Comparison of ENCODE assay signal across 8 cellular contexts in genomic region chr7:91089382-91089963, GRCh38.
A peak's percentile ranks its signal among the peaks of the same experiment; 100 is the strongest.
DNase-seq lines count a peak whose midpoint lies in the region; ATAC-seq, FAIRE-seq and TF ChIP-seq lines count a peak whose summit lies in the region.

No MANE protein-coding gene starts in this region.

- peak overlapping the region; percentile 46 for H3K4me2 ChIP-seq in DOHH2 (ENCODE audit: low read length)
- no peak overlapping the region for H3K4me2 ChIP-seq in fibroblast of lung (ENCODE audit: extremely low read depth, insufficient read depth, low read length)

- 2 to 3% methylated on average over 5 of the region's 5 CpGs for WGBS in pancreas, 2 donors

- no peak overlapping the region for H3K27ac Mint-ChIP-seq in activated T-helper 1 cell treated with anti-CD3 and anti-CD28 coated beads, Interleukin-12 subunit alpha, Interleukin-12 subunit beta, Interleukin-2, Interleukin-4 antibody, amounts not matched to agents 30 ng/mL and 10 ng/mL and 1 ng/mL, durations not matched to agents 14 hours and 24 hours and 36 hours

- intact Hi-C loops in pancreas (cut with DNase I) (loop anchor here in 1 of 3 donors (10.0 kb wide), 1 partner anchor 555 kb away; no protein-coding TSS in a partner anchor), posterior cingulate gyrus (cut with DNase I) (loop anchor here (5.0 to 10.0 kb wide), 2 partner anchors 173 to 545 kb away; partner anchors contain the start of gene FZD1)
- intact Hi-C loops in activated T-helper 1 cell treated with anti-CD3 and anti-CD28 coated beads, Interleukin-12 subunit alpha, Interleukin-12 subunit beta, Interleukin-2, Interleukin-4 antibody, amounts not matched to agents 30 ng/mL and 10 ng/mL and 1 ng/mL, durations not matched to agents 14 hours and 24 hours and 36 hours (cut with micrococcal nuclease): loop anchor here (5.0 to 10.0 kb wide), 3 partner anchors 173 to 1355 kb away; partner anchors contain the start of genes FZD1 and GATAD1

- H3K4me1 Mint-ChIP-seq in activated T-helper 1 cell treated with anti-CD3 and anti-CD28 coated beads, Interleukin-12 subunit alpha, Interleukin-12 subunit beta, Interleukin-2, Interleukin-4 antibody, amounts not matched to agents 30 ng/mL and 10 ng/mL and 1 ng/mL, durations not matched to agents 14 hours and 24 hours and 36 hours (ENCODE audit: low read depth): peaks cover 11% of the 10 kb centered on the region

- no peak overlapping the region for H3K4me3 Mint-ChIP-seq in activated T-helper 1 cell treated with anti-CD3 and anti-CD28 coated beads, Interleukin-12 subunit alpha, Interleukin-12 subunit beta, Interleukin-2, Interleukin-4 antibody, amounts not matched to agents 30 ng/mL and 10 ng/mL and 1 ng/mL, durations not matched to agents 14 hours and 24 hours and 36 hours

- H3K4me1 ChIP-seq in DOHH2 (ENCODE audit: control insufficient read depth, low read length) (peaks cover 16% of the 10 kb centered on the region), fibroblast of lung (ENCODE audit: control insufficient read depth, extremely low read depth, insufficient read depth, low read length) (no peaks in the 10 kb centered on the region), pancreas (no peaks in the 10 kb centered on the region)

- no peak overlapping the region for H3K9ac ChIP-seq in fibroblast of lung (ENCODE audit: insufficient read depth, low read length)

- no peak overlapping the region for H2AFZ ChIP-seq in fibroblast of lung (ENCODE audit: low read length)

- H3K36me3 Mint-ChIP-seq in activated T-helper 1 cell treated with anti-CD3 and anti-CD28 coated beads, Interleukin-12 subunit alpha, Interleukin-12 subunit beta, Interleukin-2, Interleukin-4 antibody, amounts not matched to agents 30 ng/mL and 10 ng/mL and 1 ng/mL, durations not matched to agents 14 hours and 24 hours and 36 hours (ENCODE audit: low read depth): no peaks in the 10 kb centered on the region

- 0 out of 2 replicates have a peak, but pooled peaks cover 3% of the 10 kb centered on the region for H4K20me1 ChIP-seq in DOHH2 (ENCODE audit: control insufficient read depth, insufficient read depth, low read depth, low read length)
- no peaks in the 10 kb centered on the region for H4K20me1 ChIP-seq in fibroblast of lung (ENCODE audit: control insufficient read depth, extremely low read depth, insufficient read depth, low read length)

- DNase-seq in LoVo (ENCODE audit: low spot score): peak; percentile 63
- DNase-seq in SK-N-DZ (ENCODE audit: low spot score): peak; percentile 54
- peak; percentile 30 to 70 for DNase-seq in fibroblast of lung (ENCODE audit: low read depth in 2 of 2)
- DNase-seq in pancreas: peak in 1 of 6 donors; percentile 9
- DNase-seq in activated T-helper 1 cell treated with anti-CD3 and anti-CD28 coated beads, Interleukin-12 subunit alpha, Interleukin-12 subunit beta, Interleukin-2, Interleukin-4 antibody, amounts not matched to agents 30 ng/mL and 10 ng/mL and 1 ng/mL, durations not matched to agents 14 hours and 24 hours and 36 hours (ENCODE audit: low spot score): no peak
- DNase-seq in posterior cingulate gyrus: no peak

- peak; percentile 74 for ATAC-seq in GM21515 (IDR thresholded peaks at IDR 0.05; ENCODE audit: unreplicated experiment)
- peak; percentile 60 to 92 (median 86) for ATAC-seq in pancreas

- TF ChIP-seq CTCF in DOHH2 (IDR thresholded peaks at IDR 0.05; ENCODE audit: low read depth, low read length, poor library complexity, severe bottlenecking): peak; percentile 94
- peak; percentile 66 to 72 for TF ChIP-seq CTCF in fibroblast of lung (conservative IDR thresholded peaks at IDR 0.05 in 1 of 2, IDR thresholded peaks at IDR 0.05 in 1 of 2; ENCODE audit: low read depth in 1 of 2, low read length in 2 of 2)
- TF ChIP-seq CTCF in pancreas (IDR thresholded peaks at IDR 0.05): peak; percentile 48 to 66 (median 60)

- H3K9me3 ChIP-seq in DOHH2 (ENCODE audit: control insufficient read depth, insufficient read depth, low read length) (no peaks in the 10 kb centered on the region), fibroblast of lung (ENCODE audit: control insufficient read depth, insufficient read depth, low read depth, low read length) (no peaks in the 10 kb centered on the region), pancreas (no peaks in the 10 kb centered on the region)

- no peaks in the 10 kb centered on the region for H3K9me3 Mint-ChIP-seq in activated T-helper 1 cell treated with anti-CD3 and anti-CD28 coated beads, Interleukin-12 subunit alpha, Interleukin-12 subunit beta, Interleukin-2, Interleukin-4 antibody, amounts not matched to agents 30 ng/mL and 10 ng/mL and 1 ng/mL, durations not matched to agents 14 hours and 24 hours and 36 hours

- FAIRE-seq in pancreas (lab: Jason Lieb, UNC): peak; percentile 29

- H3F3A ChIP-seq in DOHH2 (ENCODE audit: control insufficient read depth, insufficient read depth): 0 out of 2 replicates have a peak, but pooled peaks cover 8% of the 10 kb centered on the region

- peaks cover 9% of the 10 kb centered on the region for H3K27me3 Mint-ChIP-seq in activated T-helper 1 cell treated with anti-CD3 and anti-CD28 coated beads, Interleukin-12 subunit alpha, Interleukin-12 subunit beta, Interleukin-2, Interleukin-4 antibody, amounts not matched to agents 30 ng/mL and 10 ng/mL and 1 ng/mL, durations not matched to agents 14 hours and 24 hours and 36 hours (ENCODE audit: insufficient read depth)

- H3K27ac ChIP-seq in DOHH2 (ENCODE audit: low read depth, low read length) (no peak overlapping the region), fibroblast of lung (ENCODE audit: insufficient read depth, low read length) (no peak overlapping the region), pancreas (no peak overlapping the region)

- H3K27me3 ChIP-seq in DOHH2 (ENCODE audit: control insufficient read depth, low read length): no peaks in the 10 kb centered on the region
- no peaks in the 10 kb centered on the region for H3K27me3 ChIP-seq in fibroblast of lung (ENCODE audit: control insufficient read depth, insufficient read depth, low read length)
- no peaks in the 10 kb centered on the region for H3K27me3 ChIP-seq in pancreas

- no peaks in the 10 kb centered on the region for H3K79me2 ChIP-seq in DOHH2 (ENCODE audit: control insufficient read depth, low read length)
- no peaks in the 10 kb centered on the region for H3K79me2 ChIP-seq in fibroblast of lung (ENCODE audit: control insufficient read depth, insufficient read depth, low read length)

- H3K36me3 ChIP-seq in DOHH2 (ENCODE audit: control insufficient read depth, low read length): peaks cover 14% of the 10 kb centered on the region
- H3K36me3 ChIP-seq in fibroblast of lung (ENCODE audit: control insufficient read depth, insufficient read depth, low read length): no peaks in the 10 kb centered on the region
- no peaks in the 10 kb centered on the region for H3K36me3 ChIP-seq in pancreas

- H3K9me2 ChIP-seq in DOHH2 (replicated peaks; ENCODE audit: control insufficient read depth, low read length): no peaks in the 10 kb centered on the region; the same call in 1 of the 2 replicates

- H3K4me3 ChIP-seq in DOHH2 (ENCODE audit: low read length): no peak overlapping the region
- H3K4me3 ChIP-seq in fibroblast of lung (replicated peaks in 1 of 4; ENCODE audit: control extremely low read depth in 1 of 4, insufficient read depth in 1 of 4, low read depth in 3 of 4, low read length in 4 of 4): peak overlapping the region in 2 of 4 experiments; percentile 29 to 44
- peak overlapping the region in 2 of 4 donors; percentile 18 to 23 for H3K4me3 ChIP-seq in pancreas

Comparison
In these comparisons a context has a peak if more than half of its experiments do, and no peak if none do; other contexts are left out.
1. DNase-seq: peak in LoVo (single experiment), SK-N-DZ (single experiment) and fibroblast of lung (2 of 2); none in activated T-helper 1 cell treated with anti-CD3 and anti-CD28 coated beads, Interleukin-12 subunit alpha, Interleukin-12 subunit beta, Interleukin-2, Interleukin-4 antibody, amounts not matched to agents 30 ng/mL and 10 ng/mL and 1 ng/mL, durations not matched to agents 14 hours and 24 hours and 36 hours (single experiment) and posterior cingulate gyrus (0 of 10).
2. Peak in every context shown above with its lines, with median percentiles within 50 percentile points of each other: CTCF ChIP-seq.